17 cellular contexts compared by ENCODE assay signal in the genomic region with DNA sequence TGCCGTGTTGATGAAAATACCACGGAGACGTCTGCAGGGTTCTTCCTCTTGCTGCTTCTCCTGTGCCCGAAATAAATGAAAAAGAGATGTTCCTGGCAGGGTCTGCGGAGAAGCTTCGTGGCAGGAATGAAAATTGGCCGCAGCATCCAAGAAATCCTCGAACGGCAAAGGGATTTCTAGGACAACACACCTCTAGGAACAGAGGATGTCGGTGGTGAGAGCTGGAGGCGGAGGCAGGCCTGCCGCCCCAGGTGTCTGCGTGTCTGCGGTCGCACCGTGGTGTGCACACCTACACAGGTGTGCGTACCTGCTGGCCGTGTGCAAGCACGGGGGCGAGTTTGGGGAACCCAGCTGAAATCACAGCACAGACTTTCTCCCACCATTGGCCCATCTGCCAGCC. TPM values are rescaled to one million over a fixed set of nuclear protein-coding genes. Genes with fewer than 3 reads are reported as not detected.
DNase-seq lines count a peak whose midpoint lies in the region; ATAC-seq and TF ChIP-seq lines count a peak whose summit lies in the region.
"Had no signal": no experiment of that assay in that cellular context is flagged by ENCODE, and none has a peak within 500 bp of the region (broad histone marks: within the 10 kb centered on the region; RNA-seq: fewer than 3 reads in every experiment).

No MANE protein-coding gene starts in this region.

- no peak for TF ChIP-seq POLR2A in IMR-90 (IDR thresholded peaks at IDR 0.05; ENCODE audit: low read depth, low read length)

- no peak overlapping the region for H3K14ac ChIP-seq in IMR-90 (replicated peaks; ENCODE audit: low read depth, low read length)

- dilution Hi-C loops in IMR-90 (cut with HindIII; ENCODE audit: low sequenced_read_pairs, unreplicated experiment), result no loop called here

- H3K27ac ChIP-seq in IMR-90 (ENCODE audit: insufficient read depth, low read length), result no peak overlapping the region
- H3K27ac ChIP-seq in WERI-Rb-1, result peak overlapping the region; percentile 13
- H3K27ac ChIP-seq: gastrocnemius medialis, left lung, sigmoid colon, uterus had no signal

- in situ Hi-C loops in IMR-90 (cut with MboI; ENCODE audit: low sequenced_read_pairs), result no loop called here

- H3K4me3 ChIP-seq in IMR-90 (ENCODE audit: insufficient read depth, low read depth, low read length) (no peak overlapping the region), WERI-Rb-1 (ENCODE audit: low read depth, low read length) (no peak overlapping the region)
- H3K4me3 ChIP-seq: gastrocnemius medialis, left lung, sigmoid colon, uterus had no signal

- no peak overlapping the region for H4K8ac ChIP-seq in IMR-90 (ENCODE audit: low read depth in 2 of 2, low read length in 2 of 2)

- intact Hi-C loops in IMR-90 (cut with micrococcal nuclease) (no loop called here), Right ventricle myocardium superior (cut with DNase I) (no loop called here)

- no TSS peak for BruUV-seq in IMR-90 (replicated peaks; lab: Mats Ljungman, UMichigan)

- H3K27me3 ChIP-seq in IMR-90 (ENCODE audit: control insufficient read depth, insufficient read depth, low read length) (peaks cover 5% of the 10 kb centered on the region), WERI-Rb-1 (ENCODE audit: insufficient read depth, low read depth, severe bottlenecking) (no peaks in the 10 kb centered on the region)
- H3K27me3 ChIP-seq: gastrocnemius medialis, sigmoid colon, uterus had no signal

- no peak overlapping the region for H3K56ac ChIP-seq in IMR-90 (ENCODE audit: extremely low read depth, insufficient read depth, low read length)

- H3K27ac Mint-ChIP-seq in activated naive CD8-positive, alpha-beta T cell treated with anti-CD3 and anti-CD28 coated beads for 36 hours, result no peak overlapping the region
- H3K27ac Mint-ChIP-seq: dendritic cell treated with granulocyte-macrophage colony-stimulating factor and Interleukin-4, amounts not matched to agents 40 ng/mL and 50 ng/mL, for 4 days had no signal

- no peaks in the 10 kb centered on the region for H3K4me1 Mint-ChIP-seq in activated naive CD8-positive, alpha-beta T cell treated with anti-CD3 and anti-CD28 coated beads for 36 hours

- H3K79me1 ChIP-seq in IMR-90 (ENCODE audit: low read depth in 1 of 2, low read length in 2 of 2), result no peaks in the 10 kb centered on the region

- H2AK5ac ChIP-seq in IMR-90 (ENCODE audit: low read depth, low read length), result no peak overlapping the region

- no peak overlapping the region for H2BK5ac ChIP-seq in IMR-90 (ENCODE audit: low read depth, low read length, poor library complexity, severe bottlenecking)

- H3K36me3 ChIP-seq in IMR-90 (ENCODE audit: control insufficient read depth, insufficient read depth, low read length) (no peaks in the 10 kb centered on the region), WERI-Rb-1 (no peaks in the 10 kb centered on the region)
- H3K36me3 ChIP-seq: gastrocnemius medialis, left lung, sigmoid colon, uterus had no signal

- H2BK15ac ChIP-seq in IMR-90 (ENCODE audit: low read depth, low read length), result no peak overlapping the region

- H3K27me3 Mint-ChIP-seq in activated naive CD8-positive, alpha-beta T cell treated with anti-CD3 and anti-CD28 coated beads for 36 hours, result peaks cover 11% of the 10 kb centered on the region

- peaks cover 2% of the 10 kb centered on the region; the same call in 1 of the 2 replicates for H3K9me3 ChIP-seq in IMR-90 (ENCODE audit: control insufficient read depth, insufficient read depth, low read length)
- H3K9me3 ChIP-seq in WERI-Rb-1 (ENCODE audit: severe bottlenecking), result no peaks in the 10 kb centered on the region
- H3K9me3 ChIP-seq: gastrocnemius medialis, left lung, sigmoid colon, uterus had no signal

- no peaks in the 10 kb centered on the region for H3K9me3 Mint-ChIP-seq in activated naive CD8-positive, alpha-beta T cell treated with anti-CD3 and anti-CD28 coated beads for 36 hours
- H3K9me3 Mint-ChIP-seq: dendritic cell treated with granulocyte-macrophage colony-stimulating factor and Interleukin-4, amounts not matched to agents 40 ng/mL and 50 ng/mL, for 4 days had no signal

- H2BK20ac ChIP-seq in IMR-90 (ENCODE audit: low read depth, low read length), result no peak overlapping the region

- H3K9me1 ChIP-seq in IMR-90 (ENCODE audit: insufficient read depth, low read length), result no peaks in the 10 kb centered on the region

- H2BK120ac ChIP-seq in IMR-90 (ENCODE audit: low read depth, low read length), result no peak overlapping the region

- 63% methylated on average over 13 of the region's 20 CpGs; no CpG with 5 or more reads in 1 of the 2 experiments for WGBS in IMR-90 (ENCODE audit: extremely low coverage in 2 of 2, insufficient read length in 1 of 2), 2 experiments

- TF ChIP-seq RAD21 in IMR-90 (IDR thresholded peaks at IDR 0.05; ENCODE audit: low read length), result no peak

- no peak overlapping the region; the same call in 1 of the 2 replicates for H3K4me2 ChIP-seq in IMR-90 (ENCODE audit: low read depth, low read length)

- TF ChIP-seq CTCF in IMR-90 (conservative IDR thresholded peaks at IDR 0.05; ENCODE audit: low read depth, low read length), result no peak
- no peak for TF ChIP-seq CTCF in WERI-Rb-1 (IDR thresholded peaks at IDR 0.05; ENCODE audit: low read depth, low read length)

- H3K18ac ChIP-seq in IMR-90 (ENCODE audit: low read depth, low read length), result no peak overlapping the region

- H3K4ac ChIP-seq in IMR-90 (ENCODE audit: low read depth, low read length), result no peak overlapping the region

- ATAC-seq in IMR-90 (ENCODE audit: low read depth), result no peak
- ATAC-seq in Right ventricle myocardium superior (ENCODE audit: poor library complexity), result peak; percentile 44
- no peak for ATAC-seq in HG03196 (IDR thresholded peaks at IDR 0.05; ENCODE audit: unreplicated experiment)
- no peak for ATAC-seq in HG03571 (IDR thresholded peaks at IDR 0.05; ENCODE audit: unreplicated experiment)
- ATAC-seq: left lung had no signal

- H2AK9ac ChIP-seq in IMR-90 (replicated peaks; ENCODE audit: low read depth, low read length, poor library complexity), result no peak overlapping the region

- no peaks in the 10 kb centered on the region for H3K36me3 Mint-ChIP-seq in activated naive CD8-positive, alpha-beta T cell treated with anti-CD3 and anti-CD28 coated beads for 36 hours

- H4K20me1 ChIP-seq in IMR-90 (ENCODE audit: insufficient read depth, low read length), result no peaks in the 10 kb centered on the region

- no peak overlapping the region for H4K5ac ChIP-seq in IMR-90 (ENCODE audit: low read depth, low read length)

- POLR2A ChIA-PET in IMR-90 (lab: Charles Lee; ENCODE audit: unreplicated experiment), result no interaction called here

- H4K91ac ChIP-seq in IMR-90 (ENCODE audit: insufficient read depth, low read depth, low read length), result no peak overlapping the region

- H3K4me3 Mint-ChIP-seq in activated naive CD8-positive, alpha-beta T cell treated with anti-CD3 and anti-CD28 coated beads for 36 hours, result no peak overlapping the region
- H3K4me3 Mint-ChIP-seq: dendritic cell treated with granulocyte-macrophage colony-stimulating factor and Interleukin-4, amounts not matched to agents 40 ng/mL and 50 ng/mL, for 4 days had no signal

- H3K9ac ChIP-seq in IMR-90 (ENCODE audit: low read depth, low read length), result no peak overlapping the region

- no peaks in the 10 kb centered on the region for H3K4me1 ChIP-seq in IMR-90 (ENCODE audit: control insufficient read depth, insufficient read depth, low read length)
- H3K4me1 ChIP-seq: left lung, uterus had no signal

- H2AFZ ChIP-seq in IMR-90 (replicated peaks; ENCODE audit: low read length, poor library complexity), result peak overlapping the region; percentile 21

- no peak for DNase-seq in IMR-90
- no peak for DNase-seq in WERI-Rb-1
- DNase-seq in Right ventricle myocardium superior, result no peak
- peak; percentile 24 for DNase-seq in pons (ENCODE audit: low spot score)
- DNase-seq in activated naive CD8-positive, alpha-beta T cell treated with anti-CD3 and anti-CD28 coated beads for 36 hours, result no peak
- no peak for DNase-seq in activated effector memory CD4-positive, alpha-beta T cell treated with Interleukin-2 at 50 U/mL for 16 hours
- DNase-seq: activated CD4-positive, alpha-beta T cell treated with anti-CD3 and anti-CD28 coated beads, Interleukin-2, amount 50 U/mL, for 1 hour; activated gamma-delta T cell treated with Interleukin-2 at 50 U/mL for 16 hours; KG1; left lung; NCI-H1048 had no signal

- H3K23ac ChIP-seq in IMR-90 (ENCODE audit: low read depth, low read length), result no peak overlapping the region

- CTCF ChIA-PET in IMR-90 (lab: Yijun Ruan, JAX), result interaction anchor here (0.6 kb wide), 2 partner anchors 15 to 21 kb away, joined by 4 read pairs; no protein-coding TSS in a partner anchor

TF ChIP-seq in IMR-90, 13 proteins besides CTCF, POLR2A, EP300 and RAD21 (continues in another document):
- TF ChIP-seq NFE2L2 (IDR thresholded peaks at IDR 0.05; ENCODE audit: low read depth, low read length) (no peak), RCOR1 (IDR thresholded peaks at IDR 0.05; ENCODE audit: insufficient replicate concordance, low read length) (no peak), CEBPB (IDR thresholded peaks at IDR 0.05; ENCODE audit: low read depth, low read length) (no peak), MAZ (IDR thresholded peaks at IDR 0.05; ENCODE audit: borderline replicate concordance, low read depth, low read length) (no peak), FOS (IDR thresholded peaks at IDR 0.05; ENCODE audit: low read depth, low read length) (no peak), MXI1 (IDR thresholded peaks at IDR 0.05; ENCODE audit: borderline replicate concordance, low read depth, low read length) (no peak), CHD1 (IDR thresholded peaks at IDR 0.05; ENCODE audit: low read depth, low read length) (no peak)
- TF ChIP-seq, protein P1, sequence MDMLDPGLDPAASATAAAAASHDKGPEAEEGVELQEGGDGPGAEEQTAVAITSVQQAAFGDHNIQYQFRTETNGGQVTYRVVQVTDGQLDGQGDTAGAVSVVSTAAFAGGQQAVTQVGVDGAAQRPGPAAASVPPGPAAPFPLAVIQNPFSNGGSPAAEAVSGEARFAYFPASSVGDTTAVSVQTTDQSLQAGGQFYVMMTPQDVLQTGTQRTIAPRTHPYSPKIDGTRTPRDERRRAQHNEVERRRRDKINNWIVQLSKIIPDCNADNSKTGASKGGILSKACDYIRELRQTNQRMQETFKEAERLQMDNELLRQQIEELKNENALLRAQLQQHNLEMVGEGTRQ (IDR thresholded peaks at IDR 0.05; ENCODE audit: low read depth, low read length), result no peak

RNA-seq across cellular contexts. Expression of a gene that starts 43.4 kb away (rescaled TPM):
- total RNA-seq in IMR-90 (2012; rRNA removed) (1.1 and 1.4 TPM in 2 replicates), Right ventricle myocardium superior (not detected)
- 13.5 and 14.8 TPM in 2 replicates for polyA plus RNA-seq in IMR-90 (2012; rRNA removed)
- 17.4 and 22.2 TPM in 2 replicates for polyA plus RNA-seq in IMR-90 (2012; cell fraction: cytosol; rRNA removed)
- 14.2 and 24.0 TPM in 2 replicates for polyA plus RNA-seq in IMR-90 (2012; cell fraction: nucleus; rRNA removed; ENCODE audit: low replicate concordance)
- not detected for total RNA-seq in activated naive CD8-positive, alpha-beta T cell treated with anti-CD3 and anti-CD28 coated beads for 36 hours
- total RNA-seq: gastrocnemius medialis had no signal

RNA-seq across cellular contexts. Expression of a gene that starts 51.9 kb away (rescaled TPM):
- total RNA-seq in IMR-90 (2012; rRNA removed) (12.5 TPM in 2 replicates), Right ventricle myocardium superior (13.7 TPM)
- polyA plus RNA-seq in IMR-90 (2012; rRNA removed), result 18.1 and 18.8 TPM in 2 replicates
- polyA plus RNA-seq in IMR-90 (2012; cell fraction: cytosol; rRNA removed), result 10.8 and 13.2 TPM in 2 replicates
- polyA plus RNA-seq in IMR-90 (2012; cell fraction: nucleus; rRNA removed; ENCODE audit: low replicate concordance), result 28.4 and 30.9 TPM in 2 replicates
- 10 to 100 TPM; 44.5 to 46.5 TPM for total RNA-seq in activated naive CD8-positive, alpha-beta T cell treated with anti-CD3 and anti-CD28 coated beads for 36 hours
